1 cellular context compared by ENCODE assay signal in the genomic region with DNA sequence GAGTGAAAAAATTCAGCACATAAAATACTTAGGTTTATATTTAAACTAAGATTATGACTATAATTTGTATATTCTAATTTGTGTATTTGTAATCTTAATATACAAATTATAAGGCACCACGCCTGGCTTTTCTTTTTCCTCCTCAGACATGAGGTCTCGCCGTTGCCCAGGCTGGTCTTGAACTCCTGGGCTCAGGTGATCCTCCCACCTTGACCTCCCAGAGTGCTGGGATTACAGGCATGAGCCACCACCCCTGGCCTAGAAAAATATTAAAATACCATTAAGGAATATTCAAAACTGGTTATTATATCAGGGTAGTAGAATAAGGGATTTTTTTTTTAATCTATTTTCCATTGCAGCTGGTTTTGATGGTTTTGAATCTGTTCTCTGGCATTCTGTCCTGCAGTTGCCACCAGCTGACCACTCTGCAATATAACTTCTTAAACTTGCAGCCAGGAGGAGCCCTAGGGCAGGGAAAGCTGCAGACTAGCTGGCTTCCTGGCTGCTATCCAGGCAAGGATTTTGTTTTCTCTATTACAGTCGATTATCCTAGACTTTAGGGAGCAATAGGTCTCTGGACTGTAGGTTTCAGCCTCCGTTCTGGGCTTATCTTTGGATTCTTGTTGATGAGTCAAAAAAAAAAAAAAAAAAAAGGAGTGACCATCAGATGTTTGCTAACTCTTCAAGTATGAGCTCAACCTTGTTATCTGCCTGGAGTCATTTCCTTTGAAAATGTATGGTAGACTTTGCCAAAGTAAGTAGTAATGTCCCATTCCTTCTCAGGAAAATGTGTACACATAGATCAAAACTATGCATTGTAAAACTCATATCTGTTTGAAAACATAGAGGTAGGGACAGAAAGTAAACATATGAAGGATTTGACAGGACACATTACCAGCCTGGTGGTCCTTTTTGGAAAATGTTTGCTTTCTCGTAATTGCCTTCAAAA.
TF ChIP-seq lines count a peak whose summit lies in the region.

No MANE protein-coding gene starts in this region.

TF ChIP-seq in HepG2, 621 proteins besides CTCF, POLR2A, EP300 and RAD21 (continued from another document and continues in another):
- TF ChIP-seq, protein P1, sequence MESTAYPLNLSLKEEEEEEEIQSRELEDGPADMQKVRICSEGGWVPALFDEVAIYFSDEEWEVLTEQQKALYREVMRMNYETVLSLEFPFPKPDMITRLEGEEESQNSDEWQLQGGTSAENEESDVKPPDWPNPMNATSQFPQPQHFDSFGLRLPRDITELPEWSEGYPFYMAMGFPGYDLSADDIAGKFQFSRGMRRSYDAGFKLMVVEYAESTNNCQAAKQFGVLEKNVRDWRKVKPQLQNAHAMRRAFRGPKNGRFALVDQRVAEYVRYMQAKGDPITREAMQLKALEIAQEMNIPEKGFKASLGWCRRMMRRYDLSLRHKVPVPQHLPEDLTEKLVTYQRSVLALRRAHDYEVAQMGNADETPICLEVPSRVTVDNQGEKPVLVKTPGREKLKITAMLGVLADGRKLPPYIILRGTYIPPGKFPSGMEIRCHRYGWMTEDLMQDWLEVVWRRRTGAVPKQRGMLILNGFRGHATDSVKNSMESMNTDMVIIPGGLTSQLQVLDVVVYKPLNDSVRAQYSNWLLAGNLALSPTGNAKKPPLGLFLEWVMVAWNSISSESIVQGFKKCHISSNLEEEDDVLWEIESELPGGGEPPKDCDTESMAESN (CRISPR knock-in tag; conservative IDR thresholded peaks at IDR 0.05): no peak
- TF ChIP-seq, protein P2, sequence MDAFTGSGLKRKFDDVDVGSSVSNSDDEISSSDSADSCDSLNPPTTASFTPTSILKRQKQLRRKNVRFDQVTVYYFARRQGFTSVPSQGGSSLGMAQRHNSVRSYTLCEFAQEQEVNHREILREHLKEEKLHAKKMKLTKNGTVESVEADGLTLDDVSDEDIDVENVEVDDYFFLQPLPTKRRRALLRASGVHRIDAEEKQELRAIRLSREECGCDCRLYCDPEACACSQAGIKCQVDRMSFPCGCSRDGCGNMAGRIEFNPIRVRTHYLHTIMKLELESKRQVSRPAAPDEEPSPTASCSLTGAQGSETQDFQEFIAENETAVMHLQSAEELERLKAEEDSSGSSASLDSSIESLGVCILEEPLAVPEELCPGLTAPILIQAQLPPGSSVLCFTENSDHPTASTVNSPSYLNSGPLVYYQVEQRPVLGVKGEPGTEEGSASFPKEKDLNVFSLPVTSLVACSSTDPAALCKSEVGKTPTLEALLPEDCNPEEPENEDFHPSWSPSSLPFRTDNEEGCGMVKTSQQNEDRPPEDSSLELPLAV (CRISPR knock-in tag; conservative IDR thresholded peaks at IDR 0.05; ENCODE audit: low read depth): no peak
- TF ChIP-seq ZFP41 (CRISPR knock-in tag; IDR thresholded peaks at IDR 0.05; ENCODE audit: borderline replicate concordance) (no peak), PCBP1 (IDR thresholded peaks at IDR 0.05; ENCODE audit: borderline replicate concordance, low read depth, low read length) (no peak), HNRNPL (IDR thresholded peaks at IDR 0.05; ENCODE audit: low read depth, low read length) (no peak), SP4 (CRISPR knock-in tag; IDR thresholded peaks at IDR 0.05) (no peak), HMG20B (CRISPR knock-in tag; conservative IDR thresholded peaks at IDR 0.05) (no peak), SRSF1 (optimal IDR thresholded peaks at IDR 0.05; ENCODE audit: low read depth, low read length) (no peak), ZNF577 (CRISPR knock-in tag; IDR thresholded peaks at IDR 0.05; ENCODE audit: borderline replicate concordance, low read depth) (no peak), MXD4 (CRISPR knock-in tag; IDR thresholded peaks at IDR 0.05) (0 out of 2 replicates have a peak, but pooled peaks have one; percentile 27), ZKSCAN5 (CRISPR knock-in tag; IDR thresholded peaks at IDR 0.05) (no peak), NFIC (IDR thresholded peaks at IDR 0.05; ENCODE audit: low read length) (no peak), MTF2 (CRISPR knock-in tag; IDR thresholded peaks at IDR 0.05; ENCODE audit: borderline replicate concordance) (no peak), REL (CRISPR knock-in tag; conservative IDR thresholded peaks at IDR 0.05) (no peak), MIER3 (CRISPR knock-in tag; IDR thresholded peaks at IDR 0.05; ENCODE audit: borderline replicate concordance) (peak; percentile 78; the same call in 1 of the 2 replicates), POLR2AphosphoS2 (IDR thresholded peaks at IDR 0.05; ENCODE audit: low read depth, low read length) (no peak), GATAD2A (CRISPR knock-in tag; IDR thresholded peaks at IDR 0.05) (peak; percentile 58; the same call in 1 of the 2 replicates), WIZ (CRISPR knock-in tag; IDR thresholded peaks at IDR 0.05) (no peak), ZNF772 (CRISPR knock-in tag; IDR thresholded peaks at IDR 0.05) (no peak), ZNF790 (CRISPR knock-in tag; IDR thresholded peaks at IDR 0.05; ENCODE audit: borderline replicate concordance) (no peak), ARNT (IDR thresholded peaks at IDR 0.05) (no peak), HDAC6 (IDR thresholded peaks at IDR 0.05; ENCODE audit: low read depth, low read length) (no peak), XBP1 (CRISPR knock-in tag; IDR thresholded peaks at IDR 0.05) (no peak), SOX5 (CRISPR knock-in tag; IDR thresholded peaks at IDR 0.05; ENCODE audit: borderline replicate concordance) (no peak), RFX1 (IDR thresholded peaks at IDR 0.05) (no peak), DMAP1 (CRISPR knock-in tag; IDR thresholded peaks at IDR 0.05) (no peak), FOXK1 (CRISPR knock-in tag; IDR thresholded peaks at IDR 0.05; ENCODE audit: borderline replicate concordance, low read depth) (no peak), STAT5B (CRISPR knock-in tag; IDR thresholded peaks at IDR 0.05) (no peak), ZNF550 (CRISPR knock-in tag; IDR thresholded peaks at IDR 0.05; ENCODE audit: borderline replicate concordance) (no peak), SSRP1 (CRISPR knock-in tag; IDR thresholded peaks at IDR 0.05) (no peak), ZNF382 (CRISPR knock-in tag; IDR thresholded peaks at IDR 0.05; ENCODE audit: borderline replicate concordance) (no peak), U2AF2 (IDR thresholded peaks at IDR 0.05; ENCODE audit: low read depth, low read length) (no peak), ZNF24 (IDR thresholded peaks at IDR 0.05) (no peak), HNF4G (IDR thresholded peaks at IDR 0.05; ENCODE audit: borderline replicate concordance, low read depth, low read length) (no peak), HNF4G (CRISPR knock-in tag; IDR thresholded peaks at IDR 0.05; ENCODE audit: borderline replicate concordance, low read depth) (no peak)
- TF ChIP-seq, protein P3, sequence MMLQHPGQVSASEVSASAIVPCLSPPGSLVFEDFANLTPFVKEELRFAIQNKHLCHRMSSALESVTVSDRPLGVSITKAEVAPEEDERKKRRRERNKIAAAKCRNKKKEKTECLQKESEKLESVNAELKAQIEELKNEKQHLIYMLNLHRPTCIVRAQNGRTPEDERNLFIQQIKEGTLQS (CRISPR knock-in tag; IDR thresholded peaks at IDR 0.05): no peak
- TF ChIP-seq, protein P4, sequence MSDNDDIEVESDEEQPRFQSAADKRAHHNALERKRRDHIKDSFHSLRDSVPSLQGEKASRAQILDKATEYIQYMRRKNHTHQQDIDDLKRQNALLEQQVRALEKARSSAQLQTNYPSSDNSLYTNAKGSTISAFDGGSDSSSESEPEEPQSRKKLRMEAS (IDR thresholded peaks at IDR 0.05): no peak
- TF ChIP-seq, protein P5, sequence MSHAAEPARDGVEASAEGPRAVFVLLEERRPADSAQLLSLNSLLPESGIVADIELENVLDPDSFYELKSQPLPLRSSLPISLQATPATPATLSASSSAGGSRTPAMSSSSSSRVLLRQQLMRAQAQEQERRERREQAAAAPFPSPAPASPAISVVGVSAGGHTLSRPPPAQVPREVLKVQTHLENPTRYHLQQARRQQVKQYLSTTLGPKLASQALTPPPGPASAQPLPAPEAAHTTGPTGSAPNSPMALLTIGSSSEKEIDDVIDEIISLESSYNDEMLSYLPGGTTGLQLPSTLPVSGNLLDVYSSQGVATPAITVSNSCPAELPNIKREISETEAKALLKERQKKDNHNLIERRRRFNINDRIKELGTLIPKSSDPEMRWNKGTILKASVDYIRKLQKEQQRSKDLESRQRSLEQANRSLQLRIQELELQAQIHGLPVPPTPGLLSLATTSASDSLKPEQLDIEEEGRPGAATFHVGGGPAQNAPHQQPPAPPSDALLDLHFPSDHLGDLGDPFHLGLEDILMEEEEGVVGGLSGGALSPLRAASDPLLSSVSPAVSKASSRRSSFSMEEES (CRISPR knock-in tag; IDR thresholded peaks at IDR 0.05): no peak
- TF ChIP-seq, protein P6, sequence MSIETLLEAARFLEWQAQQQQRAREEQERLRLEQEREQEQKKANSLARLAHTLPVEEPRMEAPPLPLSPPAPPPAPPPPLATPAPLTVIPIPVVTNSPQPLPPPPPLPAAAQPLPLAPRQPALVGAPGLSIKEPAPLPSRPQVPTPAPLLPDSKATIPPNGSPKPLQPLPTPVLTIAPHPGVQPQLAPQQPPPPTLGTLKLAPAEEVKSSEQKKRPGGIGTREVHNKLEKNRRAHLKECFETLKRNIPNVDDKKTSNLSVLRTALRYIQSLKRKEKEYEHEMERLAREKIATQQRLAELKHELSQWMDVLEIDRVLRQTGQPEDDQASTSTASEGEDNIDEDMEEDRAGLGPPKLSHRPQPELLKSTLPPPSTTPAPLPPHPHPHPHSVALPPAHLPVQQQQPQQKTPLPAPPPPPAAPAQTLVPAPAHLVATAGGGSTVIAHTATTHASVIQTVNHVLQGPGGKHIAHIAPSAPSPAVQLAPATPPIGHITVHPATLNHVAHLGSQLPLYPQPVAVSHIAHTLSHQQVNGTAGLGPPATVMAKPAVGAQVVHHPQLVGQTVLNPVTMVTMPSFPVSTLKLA (IDR thresholded peaks at IDR 0.05): no peak
- TF ChIP-seq, protein P7, sequence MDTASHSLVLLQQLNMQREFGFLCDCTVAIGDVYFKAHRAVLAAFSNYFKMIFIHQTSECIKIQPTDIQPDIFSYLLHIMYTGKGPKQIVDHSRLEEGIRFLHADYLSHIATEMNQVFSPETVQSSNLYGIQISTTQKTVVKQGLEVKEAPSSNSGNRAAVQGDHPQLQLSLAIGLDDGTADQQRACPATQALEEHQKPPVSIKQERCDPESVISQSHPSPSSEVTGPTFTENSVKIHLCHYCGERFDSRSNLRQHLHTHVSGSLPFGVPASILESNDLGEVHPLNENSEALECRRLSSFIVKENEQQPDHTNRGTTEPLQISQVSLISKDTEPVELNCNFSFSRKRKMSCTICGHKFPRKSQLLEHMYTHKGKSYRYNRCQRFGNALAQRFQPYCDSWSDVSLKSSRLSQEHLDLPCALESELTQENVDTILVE (CRISPR knock-in tag; IDR thresholded peaks at IDR 0.05): no peak
- TF ChIP-seq, protein P8, sequence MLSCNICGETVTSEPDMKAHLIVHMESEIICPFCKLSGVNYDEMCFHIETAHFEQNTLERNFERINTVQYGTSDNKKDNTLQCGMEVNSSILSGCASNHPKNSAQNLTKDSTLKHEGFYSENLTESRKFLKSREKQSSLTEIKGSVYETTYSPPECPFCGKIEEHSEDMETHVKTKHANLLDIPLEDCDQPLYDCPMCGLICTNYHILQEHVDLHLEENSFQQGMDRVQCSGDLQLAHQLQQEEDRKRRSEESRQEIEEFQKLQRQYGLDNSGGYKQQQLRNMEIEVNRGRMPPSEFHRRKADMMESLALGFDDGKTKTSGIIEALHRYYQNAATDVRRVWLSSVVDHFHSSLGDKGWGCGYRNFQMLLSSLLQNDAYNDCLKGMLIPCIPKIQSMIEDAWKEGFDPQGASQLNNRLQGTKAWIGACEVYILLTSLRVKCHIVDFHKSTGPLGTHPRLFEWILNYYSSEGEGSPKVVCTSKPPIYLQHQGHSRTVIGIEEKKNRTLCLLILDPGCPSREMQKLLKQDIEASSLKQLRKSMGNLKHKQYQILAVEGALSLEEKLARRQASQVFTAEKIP (CRISPR knock-in tag; IDR thresholded peaks at IDR 0.05; ENCODE audit: borderline replicate concordance): no peak
- TF ChIP-seq, protein P9, sequence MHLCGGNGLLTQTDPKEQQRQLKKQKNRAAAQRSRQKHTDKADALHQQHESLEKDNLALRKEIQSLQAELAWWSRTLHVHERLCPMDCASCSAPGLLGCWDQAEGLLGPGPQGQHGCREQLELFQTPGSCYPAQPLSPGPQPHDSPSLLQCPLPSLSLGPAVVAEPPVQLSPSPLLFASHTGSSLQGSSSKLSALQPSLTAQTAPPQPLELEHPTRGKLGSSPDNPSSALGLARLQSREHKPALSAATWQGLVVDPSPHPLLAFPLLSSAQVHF (CRISPR knock-in tag; IDR thresholded peaks at IDR 0.05): no peak
- TF ChIP-seq, protein P10, sequence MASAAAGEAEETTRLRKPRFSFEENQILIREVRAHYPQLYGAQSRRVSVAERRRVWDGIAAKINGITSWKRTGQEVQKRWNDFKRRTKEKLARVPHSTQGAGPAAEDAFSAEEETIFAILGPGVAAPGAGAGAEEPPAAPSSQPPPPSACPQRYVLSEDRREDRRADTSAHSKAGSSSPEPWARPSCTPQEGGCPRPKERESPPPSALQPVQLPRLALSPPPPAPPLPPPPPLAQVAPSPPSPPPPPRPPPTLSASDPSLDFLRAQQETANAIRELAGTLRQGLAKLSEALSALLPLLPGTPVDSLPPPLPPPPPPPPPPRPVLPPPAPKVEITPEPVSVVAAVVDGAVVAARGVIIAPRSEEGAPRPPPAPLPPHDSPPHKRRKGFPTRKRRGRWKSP (CRISPR knock-in tag; IDR thresholded peaks at IDR 0.05): 0 out of 2 replicates have a peak, but pooled peaks have one; percentile 24
- TF ChIP-seq, protein P11, sequence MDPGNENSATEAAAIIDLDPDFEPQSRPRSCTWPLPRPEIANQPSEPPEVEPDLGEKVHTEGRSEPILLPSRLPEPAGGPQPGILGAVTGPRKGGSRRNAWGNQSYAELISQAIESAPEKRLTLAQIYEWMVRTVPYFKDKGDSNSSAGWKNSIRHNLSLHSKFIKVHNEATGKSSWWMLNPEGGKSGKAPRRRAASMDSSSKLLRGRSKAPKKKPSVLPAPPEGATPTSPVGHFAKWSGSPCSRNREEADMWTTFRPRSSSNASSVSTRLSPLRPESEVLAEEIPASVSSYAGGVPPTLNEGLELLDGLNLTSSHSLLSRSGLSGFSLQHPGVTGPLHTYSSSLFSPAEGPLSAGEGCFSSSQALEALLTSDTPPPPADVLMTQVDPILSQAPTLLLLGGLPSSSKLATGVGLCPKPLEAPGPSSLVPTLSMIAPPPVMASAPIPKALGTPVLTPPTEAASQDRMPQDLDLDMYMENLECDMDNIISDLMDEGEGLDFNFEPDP (CRISPR knock-in tag; conservative IDR thresholded peaks at IDR 0.05): no peak
- TF ChIP-seq, protein P12, sequence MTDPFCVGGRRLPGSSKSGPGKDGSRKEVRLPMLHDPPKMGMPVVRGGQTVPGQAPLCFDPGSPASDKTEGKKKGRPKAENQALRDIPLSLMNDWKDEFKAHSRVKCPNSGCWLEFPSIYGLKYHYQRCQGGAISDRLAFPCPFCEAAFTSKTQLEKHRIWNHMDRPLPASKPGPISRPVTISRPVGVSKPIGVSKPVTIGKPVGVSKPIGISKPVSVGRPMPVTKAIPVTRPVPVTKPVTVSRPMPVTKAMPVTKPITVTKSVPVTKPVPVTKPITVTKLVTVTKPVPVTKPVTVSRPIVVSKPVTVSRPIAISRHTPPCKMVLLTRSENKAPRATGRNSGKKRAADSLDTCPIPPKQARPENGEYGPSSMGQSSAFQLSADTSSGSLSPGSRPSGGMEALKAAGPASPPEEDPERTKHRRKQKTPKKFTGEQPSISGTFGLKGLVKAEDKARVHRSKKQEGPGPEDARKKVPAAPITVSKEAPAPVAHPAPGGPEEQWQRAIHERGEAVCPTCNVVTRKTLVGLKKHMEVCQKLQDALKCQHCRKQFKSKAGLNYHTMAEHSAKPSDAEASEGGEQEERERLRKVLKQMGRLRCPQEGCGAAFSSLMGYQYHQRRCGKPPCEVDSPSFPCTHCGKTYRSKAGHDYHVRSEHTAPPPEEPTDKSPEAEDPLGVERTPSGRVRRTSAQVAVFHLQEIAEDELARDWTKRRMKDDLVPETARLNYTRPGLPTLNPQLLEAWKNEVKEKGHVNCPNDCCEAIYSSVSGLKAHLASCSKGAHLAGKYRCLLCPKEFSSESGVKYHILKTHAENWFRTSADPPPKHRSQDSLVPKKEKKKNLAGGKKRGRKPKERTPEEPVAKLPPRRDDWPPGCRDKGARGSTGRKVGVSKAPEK (CRISPR knock-in tag; IDR thresholded peaks at IDR 0.05; ENCODE audit: borderline replicate concordance): no peak
